9 cellular contexts compared by ENCODE assay signal in the genomic region with DNA sequence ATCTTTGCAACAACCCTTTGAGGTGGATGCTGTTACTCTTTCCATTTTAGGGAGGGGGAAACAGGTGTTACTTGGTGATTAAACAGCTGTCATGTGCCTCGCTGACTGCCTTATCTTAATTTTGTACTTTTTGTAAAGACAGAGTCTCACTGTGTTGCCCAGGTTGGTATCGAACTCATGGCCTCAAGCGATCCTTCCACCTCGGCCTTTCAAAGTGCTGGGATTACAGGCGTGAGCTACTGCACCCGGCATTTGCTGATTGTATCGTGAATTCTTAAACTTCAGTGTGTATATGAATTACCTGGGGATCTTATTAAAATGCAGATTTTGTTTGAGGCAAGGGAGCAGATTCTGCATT. TPM values are rescaled to one million over a fixed set of nuclear protein-coding genes. Genes with fewer than 3 reads are reported as not detected.
DNase-seq lines count a peak whose midpoint lies in the region; ATAC-seq, FAIRE-seq and TF ChIP-seq lines count a peak whose summit lies in the region.
"Had no signal": no experiment of that assay in that cellular context is flagged by ENCODE, and none has a peak within 500 bp of the region (broad histone marks: within the 10 kb centered on the region; RNA-seq: fewer than 3 reads in every experiment).

No MANE protein-coding gene starts in this region.

- under 1% methylated on average over 7 of the region's 7 CpGs for WGBS in GM12878 (ENCODE audit: insufficient coverage, insufficient replicate concordance, low lambda C conversion rate, missing lambda C conversion rate)
- 0 to 4% methylated on average over 7 of the region's 7 CpGs for WGBS in tibial nerve, 2 donors

- ATAC-seq in GM12878 (no peak), lower lobe of right lung (no peak)

- H3K27me3 Mint-ChIP-seq in activated T-cell treated with anti-CD3 and anti-CD28 coated beads, Interleukin-2, amount 50 U/mL, for 24 hours, result no peaks in the 10 kb centered on the region

- H3K27ac ChIP-seq in GM12878 (ENCODE audit: control insufficient read depth, insufficient read depth), result peak overlapping the region; percentile 84
- peak overlapping the region; percentile 92 for H3K27ac ChIP-seq in lower lobe of right lung
- H3K27ac ChIP-seq in tibial nerve, result peak overlapping the region; percentile 79 to 97 (median 92)

- TF ChIP-seq CTCF in GM12878 (IDR thresholded peaks at IDR 0.05 in 2 of 3, conservative IDR thresholded peaks at IDR 0.05 in 1 of 3; ENCODE audit: control insufficient read depth in 2 of 3, extremely low read depth in 1 of 3, insufficient read depth in 1 of 3, low read depth in 3 of 3, low read length in 3 of 3) (no peak), lower lobe of right lung (IDR thresholded peaks at IDR 0.05) (no peak), tibial nerve (IDR thresholded peaks at IDR 0.05) (no peak)

- no peak for FAIRE-seq in GM12878 (lab: Jason Lieb, UNC)
- FAIRE-seq: urothelium cell line had no signal

- intact Hi-C loops in GM12878 (cut with micrococcal nuclease; ENCODE audit: unreplicated experiment), result loop anchor here (5.0 kb wide), 1 partner anchor 202 kb away; no protein-coding TSS in a partner anchor
- intact Hi-C loops in lower lobe of right lung (cut with DNase I), result no loop called here

- CTCF ChIA-PET in GM12878 (lab: Yijun Ruan, JAX), result interaction anchor here (1.5 to 4.6 kb wide), 5 partner anchors 78 to 188 kb away, joined by 3 to 90 read pairs (median 8); a partner anchor contains a TSS

- TF ChIP-seq EP300 in GM12878 (IDR thresholded peaks at IDR 0.05; ENCODE audit: borderline replicate concordance in 1 of 2, control insufficient read depth in 1 of 2, low read depth in 2 of 2, low read length in 2 of 2), result no peak
- TF ChIP-seq EP300 in tibial nerve (IDR thresholded peaks at IDR 0.05), result no peak

- peak overlapping the region; percentile 83 for H2AFZ ChIP-seq in GM12878 (ENCODE audit: control insufficient read depth, low read depth, low read length)

- H3K4me3 ChIP-seq in GM12878 (peak overlapping the region; percentile 89), lower lobe of right lung (peak overlapping the region; percentile 71), tibial nerve (peak overlapping the region; percentile 60 to 88 (median 73))

- SMC1A ChIA-PET in GM12878 (lab: Charles Lee; ENCODE audit: uncharacterized antibody, unreplicated experiment), result interaction anchor here (1.2 to 2.7 kb wide), 4 partner anchors 78 to 172 kb away, joined by 4 to 36 read pairs (median 6); a partner anchor contains a TSS

- peaks cover 39% of the 10 kb centered on the region for H3K36me3 Mint-ChIP-seq in activated T-cell treated with anti-CD3 and anti-CD28 coated beads, Interleukin-2, amount 50 U/mL, for 24 hours (ENCODE audit: low read depth)

- no peak for TF ChIP-seq RAD21 in GM12878 (IDR thresholded peaks at IDR 0.05; ENCODE audit: insufficient read depth, low read depth, low read length)

- H3K9me3 ChIP-seq in GM12878 (replicated peaks; ENCODE audit: control insufficient read depth, insufficient read depth, low read length), result no peaks in the 10 kb centered on the region
- H3K9me3 ChIP-seq in lower lobe of right lung, result no peaks in the 10 kb centered on the region
- no peaks in the 10 kb centered on the region for H3K9me3 ChIP-seq in tibial nerve

- H3K4me3 Mint-ChIP-seq in activated T-cell treated with anti-CD3 and anti-CD28 coated beads, Interleukin-2, amount 50 U/mL, for 24 hours, result peak overlapping the region; percentile 96

- H3K27ac Mint-ChIP-seq in activated T-cell treated with anti-CD3 and anti-CD28 coated beads, Interleukin-2, amount 50 U/mL, for 24 hours, result peak overlapping the region; percentile 99

- TF ChIP-seq POLR2A in GM12878 (IDR thresholded peaks at IDR 0.05; ENCODE audit: low read depth, low read length), result no peak
- no peak for TF ChIP-seq POLR2A in tibial nerve (IDR thresholded peaks at IDR 0.05)

- POLR2A ChIA-PET in GM12878 (lab: Charles Lee), result interaction anchor here (0.6 to 2.0 kb wide), 4 partner anchors 78 to 189 kb away, joined by 4 to 11 read pairs (median 5); a partner anchor contains a TSS

- peak overlapping the region; percentile 76 for H3K9ac ChIP-seq in GM12878 (ENCODE audit: control insufficient read depth, insufficient read depth, low read length)

- H3K36me3 ChIP-seq in GM12878 (ENCODE audit: control insufficient read depth in 2 of 2, insufficient read depth in 2 of 2, low read length in 1 of 2) (peaks cover 0 to 1% of the 10 kb centered on the region in 2 experiments; a peak in 2 of 4 replicates), lower lobe of right lung (peaks cover 18% of the 10 kb centered on the region), tibial nerve (peaks cover 0 to 15% (median 0%) of the 10 kb centered on the region in 3 donors)

- no peak for DNase-seq in activated T-cell treated with anti-CD3 and anti-CD28 coated beads, Interleukin-2, amount 50 U/mL, for 24 hours
- DNase-seq in activated T-cell treated with anti-CD3 and anti-CD28 coated beads, Interleukin-2, amount 50 U/mL, for 48 hours, result no peak
- DNase-seq in GM12878 (ENCODE audit: low read depth, low spot score) (no peak), lower lobe of right lung (no peak), tibial nerve (ENCODE audit: low spot score in 2 of 2) (no peak), KBM-7 (no peak), LoVo (ENCODE audit: low spot score) (no peak), D341Med (ENCODE audit: low spot score) (no peak)

- RAD21 ChIA-PET in GM12878 (lab: Charles Lee; ENCODE audit: unreplicated experiment), result interaction anchor here (2.6 to 5.3 kb wide), 2 partner anchors 78 to 94 kb away, joined by 14 to 54 read pairs; a partner anchor contains a TSS

- H3K79me2 ChIP-seq in GM12878 (ENCODE audit: control insufficient read depth, insufficient read depth, low read length), result peaks cover 21% of the 10 kb centered on the region

- H3K27me3 ChIP-seq in GM12878 (replicated peaks in 1 of 2; ENCODE audit: control insufficient read depth in 2 of 2, insufficient read depth in 2 of 2, low read length in 1 of 2) (no peaks in the 10 kb centered on the region), lower lobe of right lung (ENCODE audit: low read depth) (no peaks in the 10 kb centered on the region), tibial nerve (no peaks in the 10 kb centered on the region)

- peaks cover 44% of the 10 kb centered on the region for H3K4me1 Mint-ChIP-seq in activated T-cell treated with anti-CD3 and anti-CD28 coated beads, Interleukin-2, amount 50 U/mL, for 24 hours (ENCODE audit: low read depth)

- no peaks in the 10 kb centered on the region for H4K20me1 ChIP-seq in GM12878 (ENCODE audit: control insufficient read depth, insufficient read depth)

- H3K4me1 ChIP-seq in GM12878 (ENCODE audit: control insufficient read depth, insufficient read depth, low read length) (peaks cover 5% of the 10 kb centered on the region; the same call in 1 of the 2 replicates), lower lobe of right lung (peaks cover 25% of the 10 kb centered on the region), tibial nerve (peaks cover 0 to 48% (median 17%) of the 10 kb centered on the region in 4 donors)

- no peaks in the 10 kb centered on the region for H3K9me3 Mint-ChIP-seq in activated T-cell treated with anti-CD3 and anti-CD28 coated beads, Interleukin-2, amount 50 U/mL, for 24 hours

- H3K4me2 ChIP-seq in GM12878 (ENCODE audit: control insufficient read depth, insufficient read depth), result peak overlapping the region; percentile 39

- BruUV-seq in GM12878 (replicated peaks; lab: Mats Ljungman, UMichigan), result no TSS peak

- in situ Hi-C loops in GM12878 (cut with MboI) (loop anchor here (5.0 kb wide), 1 partner anchor 92 kb away; no protein-coding TSS in a partner anchor), KBM-7 (cut with MboI; ENCODE audit: low pct_unique_long_range_greater_than_20kb, low sequenced_read_pairs) (no loop called here)

RNA-seq across cellular contexts. Expression of a gene that starts 0.7 kb away (rescaled TPM):
- total RNA-seq in GM12878 (2013; cell fraction: nucleolus; rRNA removed), result 28.4 and 30.3 TPM in 2 replicates
- total RNA-seq in GM12878 (2014; rRNA removed) (80.8 and 110 TPM in 2 replicates), GM12878 (2014; rRNA removed; fragmentation: Illumina TruSeq; extraction: Trizol) (32.4 and 39.3 TPM in 2 replicates), GM12878 (2021) (51.1 and 70.0 TPM in 2 replicates), lower lobe of right lung (36.6 TPM), tibial nerve (10 to 100 TPM; 22.4 to 47.7 (median 42.8) TPM)
- polyA plus RNA-seq in GM12878 (2011; ENCODE audit: low read depth), result 16.7 TPM
- polyA plus RNA-seq in GM12878 (2011; rRNA removed) (38.2 and 46.3 TPM in 2 replicates), GM12878 (2014; fragmentation: Illumina TruSeq; extraction: Trizol) (13.0 and 26.1 TPM in 2 replicates), GM12878 (2014; fragmentation: Nextera tagmentation; extraction: Ambion mirVana) (10 to 100 TPM; 14.6 to 33.7 TPM), GM12878 (2014; rRNA removed) (82.8 and 114 TPM in 2 replicates), GM12878 (2016; fragmentation: Nextera tagmentation; extraction: Ambion mirVana) (100 to 1,000 TPM; 132 to 152 TPM)
- 65.5 and 93.4 TPM in 2 replicates for polyA plus RNA-seq in GM12878 (2011; cell fraction: cytosol; rRNA removed)
- polyA plus RNA-seq in GM12878 (2011; cell fraction: nucleus; rRNA removed), result 46.5 and 60.9 TPM in 2 replicates
- 37.3 and 39.3 TPM in 2 replicates for polyA plus RNA-seq in GM12878 (2012)
- 23.6 and 28.5 TPM in 2 replicates for polyA minus RNA-seq in GM12878 (2011; rRNA and poly(A)+ RNA removed)
- polyA minus RNA-seq in GM12878 (2011; cell fraction: cytosol; rRNA and poly(A)+ RNA removed), result 12.4 and 18.6 TPM in 2 replicates
- 6.6 and 13.1 TPM in 2 replicates for polyA minus RNA-seq in GM12878 (2011; cell fraction: nucleus; rRNA and poly(A)+ RNA removed)

RNA-seq across cellular contexts. Expression of a gene that starts 29.1 kb away (rescaled TPM):
- total RNA-seq in GM12878 (2013; cell fraction: nucleolus; rRNA removed), result 8.3 and 9.2 TPM in 2 replicates
- 0.79 and 1.6 TPM in 2 replicates for total RNA-seq in GM12878 (2014; rRNA removed)
- 0.37 and 0.72 TPM in 2 replicates for total RNA-seq in GM12878 (2014; rRNA removed; fragmentation: Illumina TruSeq; extraction: Trizol)
- 0.85 and 0.97 TPM in 2 replicates for total RNA-seq in GM12878 (2021)
- 1.0 TPM for polyA plus RNA-seq in GM12878 (2011; ENCODE audit: low read depth)
- polyA plus RNA-seq in GM12878 (2011; rRNA removed), result 0.10 and 0.23 TPM in 2 replicates
- polyA plus RNA-seq in GM12878 (2011; cell fraction: cytosol; rRNA removed), result 0.09 and 0.43 TPM in 2 replicates
- 0.21 and 0.26 TPM in 2 replicates for polyA plus RNA-seq in GM12878 (2011; cell fraction: nucleus; rRNA removed)
- 0.97 and 1.3 TPM in 2 replicates for polyA plus RNA-seq in GM12878 (2012)
- polyA plus RNA-seq in GM12878 (2014; fragmentation: Illumina TruSeq; extraction: Trizol), result 0.72 and 1.2 TPM in 2 replicates
- under 1 TPM; 0.27 to 0.42 TPM for polyA plus RNA-seq in GM12878 (2014; fragmentation: Nextera tagmentation; extraction: Ambion mirVana)
- 0.48 and 0.95 TPM in 2 replicates for polyA plus RNA-seq in GM12878 (2014; rRNA removed)
- under 1 TPM; 0.11 to 0.57 TPM for polyA plus RNA-seq in GM12878 (2016; fragmentation: Nextera tagmentation; extraction: Ambion mirVana)
- 0.51 and 0.62 TPM in 2 replicates for polyA minus RNA-seq in GM12878 (2011; rRNA and poly(A)+ RNA removed)
- not detected in 2 replicates for polyA minus RNA-seq in GM12878 (2011; cell fraction: cytosol; rRNA and poly(A)+ RNA removed)
- 0.36 and 0.86 TPM in 2 replicates for polyA minus RNA-seq in GM12878 (2011; cell fraction: nucleus; rRNA and poly(A)+ RNA removed)
- 8.2 TPM for total RNA-seq in lower lobe of right lung
- 1 to 10 TPM; 3.0 to 5.4 (median 3.9) TPM for total RNA-seq in tibial nerve

RNA-seq across cellular contexts. Expression of a gene that starts 30.6 kb away (rescaled TPM):
- not detected in 2 replicates for total RNA-seq in GM12878 (2013; cell fraction: nucleolus; rRNA removed)
- total RNA-seq in GM12878 (2014; rRNA removed) (not detected in 2 replicates), GM12878 (2014; rRNA removed; fragmentation: Illumina TruSeq; extraction: Trizol) (not detected in 2 replicates), GM12878 (2021) (0.13 and 0.28 TPM in 2 replicates), lower lobe of right lung (2.5 TPM), tibial nerve (1 to 10 TPM in 1 of 4 donors, under 1 TPM in 1, not detected in 2; 0.63 to 1.1 TPM)
- polyA plus RNA-seq in GM12878 (2011; ENCODE audit: low read depth), result not detected
- polyA plus RNA-seq in GM12878 (2011; rRNA removed) (not detected in 2 replicates), GM12878 (2014; fragmentation: Illumina TruSeq; extraction: Trizol) (not detected in 2 replicates), GM12878 (2014; fragmentation: Nextera tagmentation; extraction: Ambion mirVana) (under 1 TPM in 1 of 2 experiments, not detected in 1; 0.04 TPM), GM12878 (2014; rRNA removed) (0.15 and 0.69 TPM in 2 replicates), GM12878 (2016; fragmentation: Nextera tagmentation; extraction: Ambion mirVana) (not detected)
- not detected in 2 replicates for polyA plus RNA-seq in GM12878 (2011; cell fraction: cytosol; rRNA removed)
- not detected in 2 replicates for polyA plus RNA-seq in GM12878 (2011; cell fraction: nucleus; rRNA removed)
- polyA plus RNA-seq in GM12878 (2012), result 0.15 TPM in 1 of 2 replicates, not detected in the other
- not detected in 2 replicates for polyA minus RNA-seq in GM12878 (2011; rRNA and poly(A)+ RNA removed)
- not detected in 2 replicates for polyA minus RNA-seq in GM12878 (2011; cell fraction: cytosol; rRNA and poly(A)+ RNA removed)
- polyA minus RNA-seq in GM12878 (2011; cell fraction: nucleus; rRNA and poly(A)+ RNA removed), result not detected in 2 replicates
